ENCODE assay signal across 1 cellular context in the genomic region with DNA sequence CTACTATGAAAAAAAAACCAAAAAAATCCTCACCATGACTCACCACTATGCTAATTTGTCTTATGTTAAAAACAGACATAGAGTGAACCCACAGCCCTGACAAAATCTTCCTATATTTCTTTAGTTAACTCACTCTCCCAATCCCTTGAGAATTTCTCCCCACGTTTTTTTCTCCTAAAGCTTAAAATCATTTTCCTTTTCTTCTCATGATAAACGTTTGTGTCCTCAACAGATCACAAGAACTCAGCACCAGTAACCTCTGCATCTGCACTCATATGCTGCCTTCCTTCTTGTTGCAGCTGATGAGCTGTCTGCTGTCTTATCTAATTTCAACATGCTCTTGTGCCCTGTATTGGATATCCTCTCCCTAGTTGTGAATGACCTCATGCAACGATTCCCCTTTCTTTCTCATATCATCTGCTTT.
TF ChIP-seq lines count a peak whose summit lies in the region.

No MANE protein-coding gene starts in this region.

TF ChIP-seq in WTC11, 78 proteins besides CTCF, POLR2A, EP300 and RAD21 (continued from another document):
- TF ChIP-seq, protein P1, sequence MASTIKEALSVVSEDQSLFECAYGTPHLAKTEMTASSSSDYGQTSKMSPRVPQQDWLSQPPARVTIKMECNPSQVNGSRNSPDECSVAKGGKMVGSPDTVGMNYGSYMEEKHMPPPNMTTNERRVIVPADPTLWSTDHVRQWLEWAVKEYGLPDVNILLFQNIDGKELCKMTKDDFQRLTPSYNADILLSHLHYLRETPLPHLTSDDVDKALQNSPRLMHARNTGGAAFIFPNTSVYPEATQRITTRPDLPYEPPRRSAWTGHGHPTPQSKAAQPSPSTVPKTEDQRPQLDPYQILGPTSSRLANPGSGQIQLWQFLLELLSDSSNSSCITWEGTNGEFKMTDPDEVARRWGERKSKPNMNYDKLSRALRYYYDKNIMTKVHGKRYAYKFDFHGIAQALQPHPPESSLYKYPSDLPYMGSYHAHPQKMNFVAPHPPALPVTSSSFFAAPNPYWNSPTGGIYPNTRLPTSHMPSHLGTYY (CRISPR knock-in tag; IDR thresholded peaks at IDR 0.05) = no peak
- TF ChIP-seq, protein P2, sequence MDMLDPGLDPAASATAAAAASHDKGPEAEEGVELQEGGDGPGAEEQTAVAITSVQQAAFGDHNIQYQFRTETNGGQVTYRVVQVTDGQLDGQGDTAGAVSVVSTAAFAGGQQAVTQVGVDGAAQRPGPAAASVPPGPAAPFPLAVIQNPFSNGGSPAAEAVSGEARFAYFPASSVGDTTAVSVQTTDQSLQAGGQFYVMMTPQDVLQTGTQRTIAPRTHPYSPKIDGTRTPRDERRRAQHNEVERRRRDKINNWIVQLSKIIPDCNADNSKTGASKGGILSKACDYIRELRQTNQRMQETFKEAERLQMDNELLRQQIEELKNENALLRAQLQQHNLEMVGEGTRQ (CRISPR knock-in tag; IDR thresholded peaks at IDR 0.05) = no peak
- TF ChIP-seq ZNF396 (CRISPR knock-in tag; IDR thresholded peaks at IDR 0.05; ENCODE audit: borderline replicate concordance) (no peak), CBFB (CRISPR knock-in tag; IDR thresholded peaks at IDR 0.05; ENCODE audit: low read depth) (no peak), ESRRA (CRISPR knock-in tag; IDR thresholded peaks at IDR 0.05; ENCODE audit: borderline replicate concordance) (no peak), GTF2I (CRISPR knock-in tag; conservative IDR thresholded peaks at IDR 0.05) (no peak)
- TF ChIP-seq, protein P3, sequence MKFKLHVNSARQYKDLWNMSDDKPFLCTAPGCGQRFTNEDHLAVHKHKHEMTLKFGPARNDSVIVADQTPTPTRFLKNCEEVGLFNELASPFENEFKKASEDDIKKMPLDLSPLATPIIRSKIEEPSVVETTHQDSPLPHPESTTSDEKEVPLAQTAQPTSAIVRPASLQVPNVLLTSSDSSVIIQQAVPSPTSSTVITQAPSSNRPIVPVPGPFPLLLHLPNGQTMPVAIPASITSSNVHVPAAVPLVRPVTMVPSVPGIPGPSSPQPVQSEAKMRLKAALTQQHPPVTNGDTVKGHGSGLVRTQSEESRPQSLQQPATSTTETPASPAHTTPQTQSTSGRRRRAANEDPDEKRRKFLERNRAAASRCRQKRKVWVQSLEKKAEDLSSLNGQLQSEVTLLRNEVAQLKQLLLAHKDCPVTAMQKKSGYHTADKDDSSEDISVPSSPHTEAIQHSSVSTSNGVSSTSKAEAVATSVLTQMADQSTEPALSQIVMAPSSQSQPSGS (CRISPR knock-in tag; IDR thresholded peaks at IDR 0.05; ENCODE audit: borderline replicate concordance, low read depth) = no peak
